ENCODE assay signal across 13 cellular contexts in the genomic region with DNA sequence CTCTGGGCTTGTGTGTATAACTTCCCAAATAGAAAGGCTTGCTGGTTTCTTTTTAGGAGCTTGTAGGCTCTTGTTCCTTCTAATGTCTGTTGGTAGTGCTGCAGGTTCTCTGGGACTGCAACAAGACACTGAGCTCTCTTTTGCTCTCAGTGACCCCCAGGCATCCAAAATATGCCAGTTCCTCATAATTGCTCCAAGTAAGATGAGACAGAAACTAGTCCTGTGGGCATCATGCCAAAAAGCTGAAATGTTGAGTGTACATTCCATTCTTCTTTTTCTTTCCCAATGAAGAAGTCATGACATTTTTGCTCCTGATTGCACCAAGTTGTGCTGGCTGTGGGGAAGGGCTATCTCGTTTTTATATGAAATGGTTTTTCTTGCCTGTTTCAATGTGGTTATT. TPM values are rescaled to one million over a fixed set of nuclear protein-coding genes. Genes with fewer than 3 reads are reported as not detected.
DNase-seq lines count a peak whose midpoint lies in the region; ATAC-seq and TF ChIP-seq lines count a peak whose summit lies in the region.
"Had no signal": no experiment of that assay in that cellular context is flagged by ENCODE, and none has a peak within 500 bp of the region (broad histone marks: within the 10 kb centered on the region; RNA-seq: fewer than 3 reads in every experiment).

No MANE protein-coding gene starts in this region.

- CTCF ChIA-PET in RWPE1 (lab: Yijun Ruan, JAX): interaction anchor here (0.7 to 0.9 kb wide), 3 partner anchors 151 to 377 kb away, joined by 3 to 5 read pairs (median 4); no protein-coding TSS in a partner anchor

- ATAC-seq in GM19397 (IDR thresholded peaks at IDR 0.05; ENCODE audit: unreplicated experiment): no peak
- ATAC-seq: left lung, Panc1, upper lobe of right lung had no signal

- H3K4me3 ChIP-seq in fibroblast of pulmonary artery (replicated peaks; ENCODE audit: low read depth, low read length): no peak overlapping the region
- peak overlapping the region; percentile 23 for H3K4me3 ChIP-seq in skeletal muscle satellite cell (ENCODE audit: low read length)
- H3K4me3 ChIP-seq: left lung, upper lobe of right lung had no signal

- TF ChIP-seq CTCF in RWPE1 (conservative IDR thresholded peaks at IDR 0.05; ENCODE audit: low read depth) (no peak), fibroblast of pulmonary artery (IDR thresholded peaks at IDR 0.05; ENCODE audit: low read length, missing control alignments) (no peak)

- H3K27me3 ChIP-seq in skeletal muscle satellite cell (ENCODE audit: control insufficient read depth, insufficient read depth, low read length): no peaks in the 10 kb centered on the region
- H3K27me3 ChIP-seq: left lung, upper lobe of right lung had no signal

- no peaks in the 10 kb centered on the region for H3K9me3 ChIP-seq in skeletal muscle satellite cell (replicated peaks; ENCODE audit: low read length)
- H3K9me3 ChIP-seq: upper lobe of right lung had no signal

- no peak overlapping the region for H3K27ac ChIP-seq in RWPE1
- H3K27ac ChIP-seq: upper lobe of right lung had no signal

- H3K36me3 ChIP-seq in skeletal muscle satellite cell (ENCODE audit: insufficient read depth, low read length): no peaks in the 10 kb centered on the region

- DNase-seq in GM04504 (ENCODE audit: low read depth) (peak; percentile 61), RWPE1 (ENCODE audit: low spot score) (peak; percentile 73), fibroblast of pulmonary artery (ENCODE audit: low read depth) (peak; percentile 88), NCI-H524 treated with DMSO at 0.1 percent for 48 hours (lab: John Stamatoyannopoulos, UW) (no peak)
- no peak for DNase-seq in activated naive CD4-positive, alpha-beta T cell treated with Interleukin-2 at 50 U/mL for 16 hours
- DNase-seq: activated naive CD4-positive, alpha-beta T cell treated with anti-CD3 and anti-CD28 coated beads, Interleukin-2, amount 50 U/mL, for 16 hours; GF-D8; left lung; NCI-H187; upper lobe of right lung had no signal

- peak overlapping the region; percentile 70 for H3K4me2 ChIP-seq in skeletal muscle satellite cell (ENCODE audit: low read length)

- no peak overlapping the region for H3K9ac ChIP-seq in skeletal muscle satellite cell (ENCODE audit: low read depth, low read length)

- H3K4me1 ChIP-seq in skeletal muscle satellite cell (ENCODE audit: control insufficient read depth, insufficient read depth, low read length): peaks cover 14% of the 10 kb centered on the region

- POLR2A ChIA-PET in RWPE1 (lab: Yijun Ruan, JAX; ENCODE audit: low non-redundant PET): no interaction called here

RNA-seq across cellular contexts. Expression of a gene that starts 7.1 kb away (rescaled TPM):
- not detected in 2 replicates for total RNA-seq in skeletal muscle satellite cell (2012; rRNA removed)

Comparison
In these comparisons a context has a peak if more than half of its experiments do, and no peak if none do; other contexts are left out.
1. DNase-seq: peak in GM04504 (single experiment), RWPE1 (single experiment) and fibroblast of pulmonary artery (single experiment); none in NCI-H524 treated with DMSO at 0.1 percent for 48 hours (single experiment) and activated naive CD4-positive, alpha-beta T cell treated with Interleukin-2 at 50 U/mL for 16 hours (single experiment).